Comparison of ENCODE assay signal across 15 cellular contexts in the genomic region with DNA sequence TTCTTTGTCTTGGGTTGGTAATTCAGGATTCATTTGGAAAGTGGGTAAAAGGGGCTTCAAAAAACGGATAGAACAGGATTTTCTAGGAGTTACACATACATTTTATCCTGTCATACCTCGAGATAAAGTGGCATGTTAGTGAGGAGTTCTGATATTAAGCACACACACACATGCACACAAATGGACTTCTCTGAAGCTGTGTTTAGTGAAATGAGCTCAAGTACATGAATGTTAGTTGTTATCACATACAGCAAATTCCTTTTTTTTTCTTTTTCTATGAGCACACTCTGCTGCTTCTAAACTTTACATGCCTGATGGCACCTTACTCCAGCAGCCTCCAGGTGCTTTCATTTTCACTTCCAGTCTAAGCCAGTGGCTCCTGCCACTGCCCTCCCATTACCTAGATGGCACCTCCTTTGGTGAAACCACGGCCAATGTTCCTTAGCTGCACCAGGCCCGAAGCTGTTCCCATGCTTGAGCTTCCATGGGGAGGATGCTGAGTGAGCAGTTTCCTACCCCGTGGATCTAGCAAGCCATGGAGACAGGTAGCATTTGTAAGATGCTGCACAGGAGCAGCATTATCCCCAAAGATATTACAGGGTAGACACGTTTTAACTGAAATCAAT. TPM values are rescaled to one million over a fixed set of nuclear protein-coding genes. Genes with fewer than 3 reads are reported as not detected.
DNase-seq lines count a peak whose midpoint lies in the region; ATAC-seq and TF ChIP-seq lines count a peak whose summit lies in the region.
"Had no signal": no experiment of that assay in that cellular context is flagged by ENCODE, and none has a peak within 500 bp of the region (broad histone marks: within the 10 kb centered on the region; RNA-seq: fewer than 3 reads in every experiment).

No MANE protein-coding gene starts in this region.

- H3K4me3 ChIP-seq in ovary, result no peak overlapping the region
- H3K4me3 ChIP-seq: SJSA1 had no signal

- H3K4me1 Mint-ChIP-seq in activated CD4-positive, alpha-beta T cell treated with anti-CD3 and anti-CD28 coated beads for 36 hours, result peaks cover 17% of the 10 kb centered on the region
- H3K4me1 Mint-ChIP-seq in effector memory CD8-positive, alpha-beta T cell (ENCODE audit: low read depth in 2 of 2), result peaks cover 10 to 41% of the 10 kb centered on the region in 2 donors
- peaks cover 10% of the 10 kb centered on the region for H3K4me1 Mint-ChIP-seq in stimulated activated memory B cell treated with anti-CD40 and anti-IgM and Interleukin-4, amounts not matched to agents 10 μg/mL and 1 μg/mL and 100 μg/mL, for 72 hours
- H3K4me1 Mint-ChIP-seq: endodermal cell had no signal

- intact Hi-C loops in activated CD4-positive, alpha-beta T cell treated with anti-CD3 and anti-CD28 coated beads for 36 hours (cut with DNase I, micrococcal nuclease), result loop anchor here in 1 of 2 experiments (2.0 kb wide), 1 partner anchor 15 kb away; no protein-coding TSS in a partner anchor
- intact Hi-C loops in ovary (cut with DNase I), result no loop called here

- no peaks in the 10 kb centered on the region for H3K4me1 ChIP-seq in ovary (ENCODE audit: insufficient read depth)

- H3K36me3 ChIP-seq in ovary, result no peaks in the 10 kb centered on the region

- no peak for DNase-seq in activated CD4-positive, alpha-beta T cell treated with anti-CD3 and anti-CD28 coated beads for 36 hours
- no peak for DNase-seq in activated CD4-positive, alpha-beta T cell treated with anti-CD3 and anti-CD28 coated beads for 48 hours
- peak; percentile 25 for DNase-seq in NAMALWA (ENCODE audit: low spot score)
- DNase-seq in effector memory CD8-positive, alpha-beta T cell, result no peak
- no peak for DNase-seq in effector CD8-positive, alpha-beta T cell (lab: John Stamatoyannopoulos, UW)
- no peak for DNase-seq in ovary
- DNase-seq in DMS 273 treated with DMSO at 0.1 percent for 48 hours (lab: John Stamatoyannopoulos, UW), result no peak
- DNase-seq: 8988T; activated CD4-positive, CD25-positive, alpha-beta regulatory T cell; DMS153; endodermal cell; NCI-H1417 treated with DMSO at 0.1 percent for 48 hours; stimulated activated CD4-positive, alpha-beta T cell treated with anti-CD3 and anti-CD28 coated beads, Interleukin-4, amount 100 ng/mL, for 24 hours had no signal

- H3K36me3 Mint-ChIP-seq in activated CD4-positive, alpha-beta T cell treated with anti-CD3 and anti-CD28 coated beads for 36 hours (ENCODE audit: low read depth), result peaks cover 66% of the 10 kb centered on the region
- H3K36me3 Mint-ChIP-seq in effector memory CD8-positive, alpha-beta T cell (ENCODE audit: insufficient read depth), result peaks cover 61% of the 10 kb centered on the region
- peaks cover 44% of the 10 kb centered on the region for H3K36me3 Mint-ChIP-seq in stimulated activated memory B cell treated with anti-CD40 and anti-IgM and Interleukin-4, amounts not matched to agents 10 μg/mL and 1 μg/mL and 100 μg/mL, for 72 hours

- no peaks in the 10 kb centered on the region for H3K9me3 Mint-ChIP-seq in activated CD4-positive, alpha-beta T cell treated with anti-CD3 and anti-CD28 coated beads for 36 hours (ENCODE audit: low read depth)
- no peaks in the 10 kb centered on the region for H3K9me3 Mint-ChIP-seq in effector memory CD8-positive, alpha-beta T cell
- H3K9me3 Mint-ChIP-seq in stimulated activated memory B cell treated with anti-CD40 and anti-IgM and Interleukin-4, amounts not matched to agents 10 μg/mL and 1 μg/mL and 100 μg/mL, for 72 hours, result no peaks in the 10 kb centered on the region
- H3K9me3 Mint-ChIP-seq: endodermal cell had no signal

- CTCF ChIA-PET in activated CD4-positive, alpha-beta T cell treated with anti-CD3 and anti-CD28 coated beads for 36 hours (lab: Charles Lee), result interaction anchor here (0.7 to 2.2 kb wide), 6 partner anchors 12 to 184 kb away, joined by 3 to 10 read pairs (median 4); no protein-coding TSS in a partner anchor

- no peak for TF ChIP-seq POLR2A in ovary (IDR thresholded peaks at IDR 0.05)

- H3K27me3 ChIP-seq in ovary, result no peaks in the 10 kb centered on the region
- H3K27me3 ChIP-seq: SJSA1 had no signal

- no peaks in the 10 kb centered on the region for H3K9me3 ChIP-seq in ovary
- H3K9me3 ChIP-seq: SJSA1 had no signal

- 76 to 78% (median 76%) methylated on average over 6 of the region's 6 CpGs for WGBS in ovary, 3 donors

- no peaks in the 10 kb centered on the region for H3K27me3 Mint-ChIP-seq in activated CD4-positive, alpha-beta T cell treated with anti-CD3 and anti-CD28 coated beads for 36 hours
- H3K27me3 Mint-ChIP-seq in effector memory CD8-positive, alpha-beta T cell, result no peaks in the 10 kb centered on the region
- H3K27me3 Mint-ChIP-seq in stimulated activated memory B cell treated with anti-CD40 and anti-IgM and Interleukin-4, amounts not matched to agents 10 μg/mL and 1 μg/mL and 100 μg/mL, for 72 hours, result no peaks in the 10 kb centered on the region

- POLR2A ChIA-PET in activated CD4-positive, alpha-beta T cell treated with anti-CD3 and anti-CD28 coated beads for 36 hours (lab: Charles Lee), result no interaction called here

- TF ChIP-seq CTCF in ovary (IDR thresholded peaks at IDR 0.05), result no peak

- H3K27ac Mint-ChIP-seq in activated CD4-positive, alpha-beta T cell treated with anti-CD3 and anti-CD28 coated beads for 36 hours, result peak overlapping the region; percentile 62
- H3K27ac Mint-ChIP-seq in effector memory CD8-positive, alpha-beta T cell, result peak overlapping the region; percentile 85 to 86
- peak overlapping the region; percentile 72 for H3K27ac Mint-ChIP-seq in stimulated activated memory B cell treated with anti-CD40 and anti-IgM and Interleukin-4, amounts not matched to agents 10 μg/mL and 1 μg/mL and 100 μg/mL, for 72 hours
- H3K27ac Mint-ChIP-seq: endodermal cell had no signal

- H3K4me3 Mint-ChIP-seq in activated CD4-positive, alpha-beta T cell treated with anti-CD3 and anti-CD28 coated beads for 36 hours, result no peak overlapping the region
- peak overlapping the region in 1 of 2 donors; percentile 33 for H3K4me3 Mint-ChIP-seq in effector memory CD8-positive, alpha-beta T cell
- no peak overlapping the region for H3K4me3 Mint-ChIP-seq in stimulated activated memory B cell treated with anti-CD40 and anti-IgM and Interleukin-4, amounts not matched to agents 10 μg/mL and 1 μg/mL and 100 μg/mL, for 72 hours
- H3K4me3 Mint-ChIP-seq: endodermal cell had no signal

- no peak overlapping the region for H3K27ac ChIP-seq in ovary
- H3K27ac ChIP-seq: SJSA1 had no signal

- no peak for TF ChIP-seq EP300 in ovary (IDR thresholded peaks at IDR 0.05)

- ATAC-seq in activated CD4-positive, alpha-beta T cell treated with anti-CD3 and anti-CD28 coated beads for 36 hours, result peak; percentile 32
- peak; percentile 80 for ATAC-seq in effector memory CD8-positive, alpha-beta T cell (replicated peaks)
- ATAC-seq in stimulated activated memory B cell treated with anti-CD40 and anti-IgM and Interleukin-4, amounts not matched to agents 10 μg/mL and 1 μg/mL and 100 μg/mL, for 72 hours, result peak; percentile 53

RNA-seq across cellular contexts. Expression of a gene that starts 49.7 kb away (rescaled TPM):
- total RNA-seq in activated CD4-positive, alpha-beta T cell treated with anti-CD3 and anti-CD28 coated beads for 36 hours, result 100 to 1,000 TPM; 317 to 343 TPM
- 10 to 100 TPM; 27.3 to 57.6 (median 46.4) TPM for total RNA-seq in ovary
- polyA plus RNA-seq in ovary, result 10 to 100 TPM; 30.5 to 89.2 TPM

Comparison
In these comparisons a context has a peak if more than half of its experiments do, and no peak if none do; other contexts are left out.
1. RNA of a gene that starts 49.7 kb away (total RNA-seq): 317 to 343 TPM in activated CD4-positive, alpha-beta T cell treated with anti-CD3 and anti-CD28 coated beads for 36 hours; 27.3 to 57.6 TPM in ovary; every median in the first group is over 4 times any median in the second.
2. Peak in every context shown above with its lines, with median percentiles within 50 percentile points of each other: ATAC-seq and H3K27ac Mint-ChIP-seq.